ENCODE assay signal across 2 cellular contexts in the genomic region with DNA sequence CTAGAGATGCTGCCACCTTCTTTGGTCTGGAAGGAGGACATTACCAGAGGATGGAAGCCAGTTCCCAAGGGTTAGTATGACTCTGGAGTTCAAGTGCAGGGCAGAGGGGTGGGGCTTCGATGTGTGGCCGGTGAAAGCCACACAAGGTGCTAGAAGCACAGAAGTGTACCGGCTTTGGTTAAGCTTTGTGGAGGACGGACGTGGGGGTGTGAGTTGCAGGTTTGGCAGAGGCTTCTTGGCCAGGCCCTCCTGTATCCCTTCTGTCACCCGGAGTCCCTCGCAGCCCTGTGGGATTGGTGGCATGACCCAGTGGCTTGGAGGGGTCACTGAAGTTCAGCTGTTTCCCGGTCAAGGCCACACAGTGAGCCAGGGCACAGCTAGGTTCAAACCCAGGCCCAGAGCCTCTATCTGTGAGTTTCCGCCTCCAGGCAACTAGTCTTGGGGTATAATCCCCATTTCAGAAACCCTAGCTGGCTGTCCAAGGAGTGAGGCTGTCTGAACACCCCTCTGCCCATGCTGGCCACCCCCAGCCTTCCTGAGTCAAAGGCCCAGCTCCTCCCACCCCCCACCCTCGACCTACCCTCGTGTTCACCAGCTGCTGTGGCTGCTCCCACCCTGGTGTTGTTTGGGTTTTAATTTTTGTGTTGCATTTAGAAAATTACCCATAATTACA.
TF ChIP-seq lines count a peak whose summit lies in the region.

No MANE protein-coding gene starts in this region.

TF ChIP-seq in A549, 52 proteins besides CTCF, POLR2A, EP300 and RAD21 (continued from another document):
- TF ChIP-seq ZC3H11A (IDR thresholded peaks at IDR 0.05) (no peak), CHD4 (IDR thresholded peaks at IDR 0.05; ENCODE audit: borderline replicate concordance) (no peak), HOXB13 (CRISPR knock-in tag; IDR thresholded peaks at IDR 0.05; ENCODE audit: low read depth) (no peak), CHD2 (IDR thresholded peaks at IDR 0.05; ENCODE audit: low read length, partially characterized antibody) (no peak), FOSL2 (IDR thresholded peaks at IDR 0.05) (no peak), FOSL2 (CRISPR knock-in tag; IDR thresholded peaks at IDR 0.05) (no peak), SREBF2 (IDR thresholded peaks at IDR 0.05) (no peak), ZSCAN20 (CRISPR knock-in tag; IDR thresholded peaks at IDR 0.05) (no peak)

TF ChIP-seq in HEK293T, 16 proteins besides CTCF, POLR2A, EP300 and RAD21 (continued from another document):
- TF ChIP-seq, protein P1, sequence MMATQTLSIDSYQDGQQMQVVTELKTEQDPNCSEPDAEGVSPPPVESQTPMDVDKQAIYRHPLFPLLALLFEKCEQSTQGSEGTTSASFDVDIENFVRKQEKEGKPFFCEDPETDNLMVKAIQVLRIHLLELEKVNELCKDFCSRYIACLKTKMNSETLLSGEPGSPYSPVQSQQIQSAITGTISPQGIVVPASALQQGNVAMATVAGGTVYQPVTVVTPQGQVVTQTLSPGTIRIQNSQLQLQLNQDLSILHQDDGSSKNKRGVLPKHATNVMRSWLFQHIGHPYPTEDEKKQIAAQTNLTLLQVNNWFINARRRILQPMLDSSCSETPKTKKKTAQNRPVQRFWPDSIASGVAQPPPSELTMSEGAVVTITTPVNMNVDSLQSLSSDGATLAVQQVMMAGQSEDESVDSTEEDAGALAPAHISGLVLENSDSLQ (IDR thresholded peaks at IDR 0.05) = no peak
- no peak for TF ChIP-seq BHLHE40 (IDR thresholded peaks at IDR 0.05; ENCODE audit: borderline replicate concordance)
- TF ChIP-seq LEF1 (IDR thresholded peaks at IDR 0.05; ENCODE audit: borderline replicate concordance) = no peak
- TF ChIP-seq TARDBP (IDR thresholded peaks at IDR 0.05) = no peak
- TF ChIP-seq ZNF384 (IDR thresholded peaks at IDR 0.05) = no peak
- TF ChIP-seq SP1 (IDR thresholded peaks at IDR 0.05) = no peak
- no peak for TF ChIP-seq NFRKB (IDR thresholded peaks at IDR 0.05)
- TF ChIP-seq CTBP1 (IDR thresholded peaks at IDR 0.05; ENCODE audit: borderline replicate concordance) = no peak
- no peak for TF ChIP-seq FOXK2 (IDR thresholded peaks at IDR 0.05)
